Comparison of ENCODE assay signal across 22 cellular contexts in genomic region chr12:108792361-108793292, GRCh38.
A peak's percentile ranks its signal among the peaks of the same experiment; 100 is the strongest.
DNase-seq lines count a peak whose midpoint lies in the region; ATAC-seq and TF ChIP-seq lines count a peak whose summit lies in the region.
"Had no signal": no experiment of that assay in that cellular context is flagged by ENCODE, and none has a peak within 500 bp of the region (broad histone marks: within the 10 kb centered on the region; RNA-seq: fewer than 3 reads in every experiment).

No MANE protein-coding gene starts in this region.

- H3K4me3 ChIP-seq in muscle layer of colon (ENCODE audit: low read depth in 1 of 2, low read length in 2 of 2) (no peak overlapping the region), transverse colon (no peak overlapping the region)
- H3K4me3 ChIP-seq: body of pancreas, suprapubic skin had no signal

- intact Hi-C loops in left ventricle myocardium superior (cut with micrococcal nuclease): no loop called here
- intact Hi-C loops in left cardiac atrium (cut with DNase I): no loop called here
- intact Hi-C loops in transverse colon (cut with DNase I; ENCODE audit: low total_unique reads): no loop called here

- H3K4me3 Mint-ChIP-seq in WTC11: no peak overlapping the region
- H3K4me3 Mint-ChIP-seq: activated CD4-positive, alpha-beta T cell treated with anti-CD3 and anti-CD28 coated beads, Interleukin-2, amount 10 ng/mL, durations not matched to agents 7 days and 5 days; activated naive CD8-positive, alpha-beta T cell treated with anti-CD3 and anti-CD28 coated beads for 36 hours; activated T-cell treated with anti-CD3 and anti-CD28 coated beads, Interleukin-2, amount 50 U/mL, for 24 hours; CD4-positive, alpha-beta memory T cell had no signal

- no peaks in the 10 kb centered on the region for H3K27me3 ChIP-seq in muscle layer of colon (ENCODE audit: control insufficient read depth in 1 of 2, insufficient read depth in 2 of 2, low read length in 2 of 2)
- H3K27me3 ChIP-seq in transverse colon: no peaks in the 10 kb centered on the region
- H3K27me3 ChIP-seq: body of pancreas, suprapubic skin had no signal

- peaks cover 4% of the 10 kb centered on the region for H3K9me3 Mint-ChIP-seq in WTC11
- H3K9me3 Mint-ChIP-seq: activated CD4-positive, alpha-beta T cell treated with anti-CD3 and anti-CD28 coated beads, Interleukin-2, amount 10 ng/mL, durations not matched to agents 7 days and 5 days; activated naive CD8-positive, alpha-beta T cell treated with anti-CD3 and anti-CD28 coated beads for 36 hours; activated T-cell treated with anti-CD3 and anti-CD28 coated beads, Interleukin-2, amount 50 U/mL, for 24 hours had no signal

- in situ Hi-C loops in transverse colon (cut with MboI; ENCODE audit: low pct_ligation_motif_present in 1 of 4, low pct_unique_long_range_greater_than_20kb in 1 of 4, low sequenced_read_pairs in 3 of 4): no loop called here

- POLR2A ChIA-PET in WTC11 (lab: Charles Lee): no interaction called here

- H3K27ac Mint-ChIP-seq in WTC11: peak overlapping the region; percentile 12; the same call in 1 of the 2 replicates
- H3K27ac Mint-ChIP-seq: activated CD4-positive, alpha-beta T cell treated with anti-CD3 and anti-CD28 coated beads, Interleukin-2, amount 10 ng/mL, durations not matched to agents 7 days and 5 days; activated naive CD8-positive, alpha-beta T cell treated with anti-CD3 and anti-CD28 coated beads for 36 hours; activated T-cell treated with anti-CD3 and anti-CD28 coated beads, Interleukin-2, amount 50 U/mL, for 24 hours had no signal

- peak overlapping the region; percentile 42 for H3K9ac ChIP-seq in muscle layer of colon (ENCODE audit: low read length)

- DNase-seq in left ventricle myocardium superior (peak; percentile 17), left cardiac atrium (no peak), WTC11 (ENCODE audit: low spot score) (no peak), transverse colon (no peak), SHP77 treated with DMSO at 0.1 percent for 48 hours (lab: John Stamatoyannopoulos, UW) (no peak), OCI-M2 (lab: John Stamatoyannopoulos, UW; ENCODE audit: unreplicated experiment) (no peak), cerebellar cortex (ENCODE audit: low spot score) (no peak)
- DNase-seq: activated CD4-positive, alpha-beta T cell treated with anti-CD3 and anti-CD28 coated beads, Interleukin-2, amount 10 ng/mL, durations not matched to agents 7 days and 5 days; activated naive CD8-positive, alpha-beta T cell treated with anti-CD3 and anti-CD28 coated beads for 36 hours; activated T-cell treated with anti-CD3 and anti-CD28 coated beads, Interleukin-2, amount 50 U/mL, for 24 hours; body of pancreas; CD4-positive, alpha-beta memory T cell; cortex of kidney; kidney; naive B cell; NCI-H187; NCI-H345; RPMI8226; stimulated activated CD4-positive, alpha-beta T cell treated with anti-CD3 and anti-CD28 coated beads, Interleukin-4, amount 100 ng/mL, for 4 hours; SW 1271 had no signal

- CTCF ChIA-PET in WTC11 (lab: Charles Lee): interaction anchor here (1.2 kb wide), 1 partner anchor 11 kb away, joined by 4 read pairs; no protein-coding TSS in a partner anchor

- ATAC-seq in left ventricle myocardium superior (no peak), left cardiac atrium (no peak), WTC11 (no peak)
- ATAC-seq: body of pancreas had no signal

- no peaks in the 10 kb centered on the region for H3K27me3 Mint-ChIP-seq in WTC11 (ENCODE audit: low read depth)
- H3K27me3 Mint-ChIP-seq: activated CD4-positive, alpha-beta T cell treated with anti-CD3 and anti-CD28 coated beads, Interleukin-2, amount 10 ng/mL, durations not matched to agents 7 days and 5 days; activated naive CD8-positive, alpha-beta T cell treated with anti-CD3 and anti-CD28 coated beads for 36 hours; activated T-cell treated with anti-CD3 and anti-CD28 coated beads, Interleukin-2, amount 50 U/mL, for 24 hours; CD4-positive, alpha-beta memory T cell; naive B cell had no signal

- 70 to 92% methylated on average over 5 to 27 of the region's 27 CpGs for WGBS in transverse colon (ENCODE audit: low coverage in 1 of 2), 2 donors

- H3K4me1 Mint-ChIP-seq in WTC11: peaks cover 9% of the 10 kb centered on the region
- H3K4me1 Mint-ChIP-seq: activated CD4-positive, alpha-beta T cell treated with anti-CD3 and anti-CD28 coated beads, Interleukin-2, amount 10 ng/mL, durations not matched to agents 7 days and 5 days; activated naive CD8-positive, alpha-beta T cell treated with anti-CD3 and anti-CD28 coated beads for 36 hours had no signal

- H3K9me3 ChIP-seq in muscle layer of colon (ENCODE audit: low read length) (no peaks in the 10 kb centered on the region), transverse colon (no peaks in the 10 kb centered on the region)
- H3K9me3 ChIP-seq: body of pancreas, suprapubic skin had no signal

- H3K4me1 ChIP-seq in muscle layer of colon (ENCODE audit: insufficient read depth, low read length) (peaks cover 42% of the 10 kb centered on the region), transverse colon (peaks cover 0 to 6% (median 4%) of the 10 kb centered on the region in 4 donors)
- H3K4me1 ChIP-seq: suprapubic skin had no signal

- TF ChIP-seq CTCF in WTC11 (IDR thresholded peaks at IDR 0.05) (no peak), transverse colon (IDR thresholded peaks at IDR 0.05) (no peak)

- peaks cover 27% of the 10 kb centered on the region for H3K36me3 ChIP-seq in muscle layer of colon (ENCODE audit: insufficient read depth, low read length)
- peaks cover 0 to 8% (median 3%) of the 10 kb centered on the region in 4 donors for H3K36me3 ChIP-seq in transverse colon

- peak overlapping the region; percentile 79 for H3K27ac ChIP-seq in muscle layer of colon (ENCODE audit: low read depth, low read length)
- H3K27ac ChIP-seq in transverse colon: peak overlapping the region; percentile 54 to 83 (median 64)
- H3K27ac ChIP-seq: body of pancreas, suprapubic skin had no signal

- no peak for TF ChIP-seq EP300 in transverse colon (IDR thresholded peaks at IDR 0.05; ENCODE audit: low read depth)

- H3K36me3 Mint-ChIP-seq in WTC11: peaks cover 27% of the 10 kb centered on the region

- no peak for TF ChIP-seq POLR2A in transverse colon (IDR thresholded peaks at IDR 0.05)

TF ChIP-seq in WTC11, 78 proteins besides CTCF, POLR2A, EP300 and RAD21:
- TF ChIP-seq STAT6 (CRISPR knock-in tag; conservative IDR thresholded peaks at IDR 0.05; ENCODE audit: low read depth) (no peak), OVOL2 (CRISPR knock-in tag; IDR thresholded peaks at IDR 0.05; ENCODE audit: borderline replicate concordance) (no peak), ZNF671 (CRISPR knock-in tag; IDR thresholded peaks at IDR 0.05) (no peak), ESRRA (CRISPR knock-in tag; IDR thresholded peaks at IDR 0.05; ENCODE audit: borderline replicate concordance) (no peak), NR1H2 (CRISPR knock-in tag; IDR thresholded peaks at IDR 0.05) (no peak), SOX15 (CRISPR knock-in tag; IDR thresholded peaks at IDR 0.05) (no peak), PREB (CRISPR knock-in tag; IDR thresholded peaks at IDR 0.05; ENCODE audit: borderline replicate concordance) (no peak), CREM (CRISPR knock-in tag; IDR thresholded peaks at IDR 0.05) (no peak), ZNF512 (CRISPR knock-in tag; IDR thresholded peaks at IDR 0.05; ENCODE audit: borderline replicate concordance) (no peak), NFYB (CRISPR knock-in tag; conservative IDR thresholded peaks at IDR 0.05; ENCODE audit: low read depth) (no peak), RORB (CRISPR knock-in tag; IDR thresholded peaks at IDR 0.05) (no peak), TEAD4 (CRISPR knock-in tag; IDR thresholded peaks at IDR 0.05) (no peak)
